In genomic region chr6:21555197-21555596, GRCh38 we compare ENCODE assay signal across 28 cellular contexts. TPM values are rescaled to one million over a fixed set of nuclear protein-coding genes. Genes with fewer than 3 reads are reported as not detected.
DNase-seq lines count a peak whose midpoint lies in the region; FAIRE-seq and TF ChIP-seq lines count a peak whose summit lies in the region.
"Had no signal": no experiment of that assay in that cellular context is flagged by ENCODE, and none has a peak within 500 bp of the region (broad histone marks: within the 10 kb centered on the region; RNA-seq: fewer than 3 reads in every experiment).

No MANE protein-coding gene starts in this region.

- H3K36me3 ChIP-seq in HEK293 (ENCODE audit: control insufficient read depth in 2 of 2, insufficient read depth in 1 of 2, low read length in 2 of 2) (no peaks in the 10 kb centered on the region), H1 (ENCODE audit: control insufficient read depth in 2 of 4, insufficient read depth in 4 of 4, low read length in 3 of 4) (no peaks in the 10 kb centered on the region), neural progenitor cell (no peaks in the 10 kb centered on the region), ascending aorta (no peaks in the 10 kb centered on the region)
- H3K36me3 ChIP-seq: BLaER1 treated with 17β-estradiol and CSF1 and Interleukin-3, amounts not matched to agents 10 nM and 100 nM had no signal

- no peak overlapping the region for H3K4me3 Mint-ChIP-seq in neural progenitor cell
- H3K4me3 Mint-ChIP-seq: B cell; CD14-positive monocyte; CD4-positive, alpha-beta memory T cell; CD4-positive, CD25-positive, alpha-beta regulatory T cell; CD8-positive, alpha-beta memory T cell had no signal

- peaks cover 5% of the 10 kb centered on the region for H3K27me3 Mint-ChIP-seq in neural progenitor cell (ENCODE audit: insufficient read depth, low read depth)
- H3K27me3 Mint-ChIP-seq: CD4-positive, alpha-beta memory T cell; CD4-positive, CD25-positive, alpha-beta regulatory T cell had no signal

- H3K56ac ChIP-seq in H1 (replicated peaks; ENCODE audit: insufficient read length, low read depth, low read length): no peak overlapping the region

- no peaks in the 10 kb centered on the region for H3K36me3 Mint-ChIP-seq in neural progenitor cell
- H3K36me3 Mint-ChIP-seq: CD14-positive monocyte; CD4-positive, alpha-beta memory T cell; CD4-positive, CD25-positive, alpha-beta regulatory T cell; CD8-positive, alpha-beta memory T cell had no signal

- H3K4me2 ChIP-seq in H1 (ENCODE audit: insufficient read depth in 1 of 2, low read depth in 2 of 2, low read length in 2 of 2) (no peak overlapping the region), neural progenitor cell (no peak overlapping the region)
- H3K4me2 ChIP-seq: BLaER1 treated with 17β-estradiol and CSF1 and Interleukin-3, amounts not matched to agents 10 nM and 100 nM had no signal

- H3K9me3 ChIP-seq in HEK293 (ENCODE audit: control insufficient read depth, insufficient read depth, low read depth, low read length) (no peaks in the 10 kb centered on the region), H1 (ENCODE audit: insufficient read depth in 2 of 2, low read depth in 1 of 2, low read length in 1 of 2) (peaks cover under 1 to 9% of the 10 kb centered on the region in 2 experiments; a peak in 2 of 4 replicates), neural progenitor cell (ENCODE audit: low read depth) (no peaks in the 10 kb centered on the region), ascending aorta (no peaks in the 10 kb centered on the region)

- POLR2A ChIA-PET in HEK293 (lab: Yijun Ruan, JAX): interaction anchor here (0.7 kb wide), 3 partner anchors 33 to 49 kb away, joined by 3 to 5 read pairs (median 3); no protein-coding TSS in a partner anchor
- POLR2A ChIA-PET in H1 (lab: Charles Lee; ENCODE audit: partially characterized antibody): no interaction called here

- no peaks in the 10 kb centered on the region for H3K4me1 Mint-ChIP-seq in neural progenitor cell
- H3K4me1 Mint-ChIP-seq: B cell; CD14-positive monocyte; CD4-positive, alpha-beta memory T cell; CD4-positive, CD25-positive, alpha-beta regulatory T cell; CD8-positive, alpha-beta memory T cell had no signal

- H2AK5ac ChIP-seq in H1 (ENCODE audit: low read depth, low read length): no peak overlapping the region

- peak overlapping the region; percentile 74 for H3K27ac ChIP-seq in C4-2B
- H3K27ac ChIP-seq in HEK293 (ENCODE audit: extremely low read depth, low read depth, low read length): no peak overlapping the region
- no peak overlapping the region for H3K27ac ChIP-seq in H1 (ENCODE audit: low read depth, low read length)
- H3K27ac ChIP-seq in neural progenitor cell: no peak overlapping the region
- no peak overlapping the region for H3K27ac ChIP-seq in ascending aorta
- H3K27ac ChIP-seq: BLaER1 treated with 17β-estradiol and CSF1 and Interleukin-3, amounts not matched to agents 10 nM and 100 nM had no signal

- WGBS in H1 (ENCODE audit: extremely low coverage in 1 of 2, insufficient coverage in 1 of 2, insufficient read length in 1 of 2, insufficient replicate concordance in 2 of 2, low coverage in 1 of 2, low lambda C conversion rate in 2 of 2, missing lambda C conversion rate in 1 of 2), 2 experiments: 95% methylated on average over 5 of the region's 5 CpGs; no CpG with 5 or more reads in 1 of the 2 experiments

- no peak for FAIRE-seq in H1 (lab: Jason Lieb, UNC)
- FAIRE-seq: A204.1, GM12878, GM12892, GM18507 had no signal

- H2BK20ac ChIP-seq in H1 (ENCODE audit: low read length): 0 out of 2 replicates have a peak overlapping the region, but pooled peaks have one; percentile 61

- H4K5ac ChIP-seq in H1 (ENCODE audit: insufficient read length, low read depth, low read length): no peak overlapping the region

- no peak overlapping the region for H3K18ac ChIP-seq in H1 (ENCODE audit: extremely low read depth, low read length)

- TF ChIP-seq CTCF in C4-2B (conservative IDR thresholded peaks at IDR 0.05) (no peak), HEK293 (tag by site-specific recombination; IDR thresholded peaks at IDR 0.05) (no peak), H1 (IDR thresholded peaks at IDR 0.05; ENCODE audit: control extremely low read depth in 1 of 3, insufficient read depth in 1 of 3, low read depth in 1 of 3, low read length in 3 of 3) (no peak), neural progenitor cell (IDR thresholded peaks at IDR 0.05) (no peak), ascending aorta (IDR thresholded peaks at IDR 0.05) (no peak)

- H2BK120ac ChIP-seq in H1 (replicated peaks; ENCODE audit: low read depth, low read length): no peak overlapping the region

- H3K4me3 ChIP-seq in HEK293 (ENCODE audit: low read depth, low read length) (no peak overlapping the region), H1 (ENCODE audit: extremely low read depth in 1 of 4, insufficient read depth in 2 of 4, low read depth in 3 of 4, low read length in 4 of 4) (no peak overlapping the region), neural progenitor cell (no peak overlapping the region), ascending aorta (no peak overlapping the region)
- H3K4me3 ChIP-seq: BLaER1 treated with 17β-estradiol and CSF1 and Interleukin-3, amounts not matched to agents 10 nM and 100 nM; GM12878 had no signal

- H3K27me3 ChIP-seq in H1 (replicated peaks in 1 of 4; ENCODE audit: control insufficient read depth in 3 of 4, extremely low read depth in 1 of 4, insufficient read depth in 3 of 4, low read length in 3 of 4) (no peaks in the 10 kb centered on the region), neural progenitor cell (no peaks in the 10 kb centered on the region), ascending aorta (no peaks in the 10 kb centered on the region)
- H3K27me3 ChIP-seq: BLaER1 treated with 17β-estradiol and CSF1 and Interleukin-3, amounts not matched to agents 10 nM and 100 nM had no signal

- H3K4ac ChIP-seq in H1 (replicated peaks; ENCODE audit: insufficient read length, low read depth, low read length): no peak overlapping the region

- H4K91ac ChIP-seq in H1 (replicated peaks; ENCODE audit: insufficient read length, low read length): no peak overlapping the region

- H3K4me1 ChIP-seq in HEK293 (ENCODE audit: control insufficient read depth, insufficient read depth, low read length) (no peaks in the 10 kb centered on the region), H1 (replicated peaks in 1 of 4; ENCODE audit: control insufficient read depth in 3 of 4, insufficient read depth in 4 of 4, low read length in 3 of 4) (no peaks in the 10 kb centered on the region; a peak in 1 of 7 replicates), neural progenitor cell (peaks cover 8% of the 10 kb centered on the region), ascending aorta (peaks cover 0 to 5% of the 10 kb centered on the region in 2 donors)
- H3K4me1 ChIP-seq: BLaER1 treated with 17β-estradiol and CSF1 and Interleukin-3, amounts not matched to agents 10 nM and 100 nM had no signal

- H4K20me1 ChIP-seq in H1 (replicated peaks in 1 of 2; ENCODE audit: control insufficient read depth in 1 of 2, insufficient read depth in 2 of 2, low read length in 2 of 2) (no peaks in the 10 kb centered on the region), neural progenitor cell (ENCODE audit: low read depth) (no peaks in the 10 kb centered on the region)
- H4K20me1 ChIP-seq: BLaER1 treated with 17β-estradiol and CSF1 and Interleukin-3, amounts not matched to agents 10 nM and 100 nM had no signal

- no peak overlapping the region for H2AFZ ChIP-seq in H1 (ENCODE audit: low read length)
- H2AFZ ChIP-seq in neural progenitor cell (replicated peaks): peak overlapping the region; percentile 17

- H4K8ac ChIP-seq in H1 (ENCODE audit: extremely low read depth, insufficient read depth, low read length): no peak overlapping the region

- no peak overlapping the region for H2BK12ac ChIP-seq in H1 (ENCODE audit: low read depth, low read length)

- H3K23me2 ChIP-seq in H1 (ENCODE audit: low read depth, low read length): no peaks in the 10 kb centered on the region

- no peak overlapping the region for H3K23ac ChIP-seq in H1 (ENCODE audit: insufficient read length)

- peak in 1 of 2 experiments; percentile 26 for DNase-seq in H1 (ENCODE audit: low read depth in 1 of 2, low spot score in 2 of 2)
- DNase-seq in neural progenitor cell (ENCODE audit: low spot score): no peak
- no peak for DNase-seq in stimulated activated CD4-positive, alpha-beta T cell treated with anti-CD3 and anti-CD28 coated beads, Interleukin-2, amount 100 ng/mL, for 24 hours
- no peak for DNase-seq in ascending aorta (ENCODE audit: low spot score in 2 of 2)
- no peak for DNase-seq in NCI-H1417 (lab: John Stamatoyannopoulos, UW)
- DNase-seq: 8988T; ACHN; AML-193; CD4-positive, alpha-beta memory T cell; CD4-positive, CD25-positive, alpha-beta regulatory T cell; CD8-positive, alpha-beta memory T cell; COR-L47; DMS 273 treated with DMSO at 0.1 percent for 48 hours; DMS153; DMS53; DMS79; DND-41; EL; GDM1 had no signal

- H3K14ac ChIP-seq in H1 (ENCODE audit: insufficient read length): no peak overlapping the region

- no peak overlapping the region for H3K27ac Mint-ChIP-seq in neural progenitor cell
- H3K27ac Mint-ChIP-seq: B cell; CD14-positive monocyte; CD4-positive, alpha-beta memory T cell; CD4-positive, CD25-positive, alpha-beta regulatory T cell; CD8-positive, alpha-beta memory T cell had no signal

- H3K9me3 Mint-ChIP-seq in neural progenitor cell: peaks cover 4% of the 10 kb centered on the region

- H2BK15ac ChIP-seq in H1 (ENCODE audit: low read length): no peak overlapping the region

- TF ChIP-seq RAD21 in H1 (IDR thresholded peaks at IDR 0.05 in 1 of 2, conservative IDR thresholded peaks at IDR 0.05 in 1 of 2; ENCODE audit: low read depth in 2 of 2, low read length in 2 of 2): no peak

- TF ChIP-seq POLR2A in H1 (IDR thresholded peaks at IDR 0.05; ENCODE audit: control extremely low read depth in 1 of 2, low read depth in 2 of 2, low read length in 2 of 2): no peak

- intact Hi-C loops in ascending aorta (cut with DNase I): no loop called here

- H3F3A ChIP-seq in neural progenitor cell (ENCODE audit: low read depth): no peaks in the 10 kb centered on the region

- H3K9ac ChIP-seq in H1 (replicated peaks in 1 of 4; ENCODE audit: extremely low read depth in 1 of 4, low read depth in 3 of 4, low read length in 3 of 4) (no peak overlapping the region), neural progenitor cell (no peak overlapping the region)
- H3K9ac ChIP-seq: BLaER1 treated with 17β-estradiol and CSF1 and Interleukin-3, amounts not matched to agents 10 nM and 100 nM had no signal

- TF ChIP-seq EP300 in H1 (IDR thresholded peaks at IDR 0.05; ENCODE audit: borderline replicate concordance in 1 of 2, low read depth in 2 of 2, low read length in 2 of 2): no peak

- no peak overlapping the region for H2BK5ac ChIP-seq in H1 (ENCODE audit: low read depth, low read length)

- H3K79me1 ChIP-seq in H1 (ENCODE audit: low read depth, low read length): no peaks in the 10 kb centered on the region

- H3K79me2 ChIP-seq in H1 (ENCODE audit: control insufficient read depth in 1 of 2, insufficient read depth in 2 of 2, low read length in 2 of 2): no peaks in the 10 kb centered on the region
- no peaks in the 10 kb centered on the region for H3K79me2 ChIP-seq in neural progenitor cell (ENCODE audit: low read depth)

- CTCF ChIA-PET in HEK293 (lab: Yijun Ruan, JAX): no interaction called here
- CTCF ChIA-PET in H1 (lab: Charles Lee; ENCODE audit: partially characterized antibody): no interaction called here

RNA-seq across cellular contexts. Expression of gene SOX4, which starts 38.4 kb away (rescaled TPM):
- total RNA-seq in H1 (2021; fragmentation: NEBNext Ultra II Directional; extraction: Animal tissue kit (Norgen Biotek cat#: 25700)): 162 and 169 TPM in 2 replicates
- 14.1 and 16.1 TPM in 2 replicates for polyA plus RNA-seq in H1 (2011; rRNA removed)
- polyA plus RNA-seq in H1 (2011; cell fraction: cytosol; rRNA removed): 25.2 TPM
- polyA plus RNA-seq in H1 (2011; cell fraction: nucleus; rRNA removed): 28.0 TPM
- polyA plus RNA-seq in H1 (2012, experiment 1 of 2): 42.4 to 50.3 TPM (median 46.5 TPM) in 4 replicates
- 31.6 TPM for polyA plus RNA-seq in H1 (2012, experiment 2 of 2)
- 141 TPM for polyA plus RNA-seq in H1 (2013, experiment 1 of 2)
- polyA plus RNA-seq in H1 (2013, experiment 2 of 2): 134 TPM
- 26.2 and 31.1 TPM in 2 replicates for polyA minus RNA-seq in H1 (2011; rRNA and poly(A)+ RNA removed)
- 46.9 TPM for polyA minus RNA-seq in H1 (2011; cell fraction: cytosol; rRNA and poly(A)+ RNA removed)
- 36.0 TPM for polyA minus RNA-seq in H1 (2011; cell fraction: nucleus; rRNA and poly(A)+ RNA removed)
- 147 and 161 TPM in 2 replicates for total RNA-seq in neural progenitor cell (ENCODE audit: low replicate concordance)
- total RNA-seq in ascending aorta: 10.4 TPM

Comparison
In these comparisons a context has a peak if more than half of its experiments do, and no peak if none do; other contexts are left out.
1. RNA of gene SOX4, which starts 38.4 kb away (total RNA-seq): 162 to 169 TPM in H1 and 147 to 161 TPM in neural progenitor cell; 10.4 TPM in ascending aorta (single experiment); every median in the first group is over 10 times any median in the second.